8 cellular contexts compared by ENCODE assay signal in the genomic region with DNA sequence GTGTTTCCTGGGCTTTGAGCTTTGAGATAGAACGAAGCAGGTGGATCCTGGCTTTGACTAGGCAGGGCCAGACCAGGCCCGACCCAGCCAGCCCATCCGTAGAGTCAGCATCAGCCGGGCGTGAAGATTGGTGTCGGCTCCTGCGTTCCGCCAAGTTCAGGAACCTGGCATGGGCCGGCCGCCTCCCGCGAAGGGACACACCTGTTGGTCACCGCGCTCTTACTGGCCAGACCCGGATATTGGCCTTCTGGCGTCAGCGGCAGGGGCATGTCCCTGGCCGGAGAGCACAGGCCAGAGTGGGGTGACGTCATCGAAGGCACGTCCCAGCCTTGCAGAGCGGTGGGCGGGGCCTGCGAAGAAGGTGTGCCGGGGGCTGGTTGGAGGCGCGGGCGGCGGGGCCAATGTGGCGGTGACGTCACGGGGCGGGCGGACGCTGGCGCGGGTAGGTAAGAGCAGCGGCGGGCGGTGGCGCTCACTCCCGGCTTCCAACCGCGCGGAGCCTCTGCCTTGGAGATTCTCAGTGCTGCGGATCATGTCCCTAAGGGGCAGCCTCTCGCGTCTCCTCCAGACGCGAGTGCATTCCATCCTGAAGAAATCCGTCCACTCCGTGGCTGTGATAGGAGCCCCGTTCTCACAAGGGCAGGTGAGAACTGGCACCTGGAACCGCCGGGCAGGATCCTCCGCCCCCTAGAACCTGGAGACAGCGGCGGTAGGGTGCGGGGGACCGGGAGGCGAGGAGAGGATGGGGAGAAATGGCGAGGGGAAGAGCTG. TPM values are rescaled to one million over a fixed set of nuclear protein-coding genes. Genes with fewer than 3 reads are reported as not detected.
DNase-seq lines count a peak whose midpoint lies in the region; ATAC-seq, FAIRE-seq and TF ChIP-seq lines count a peak whose summit lies in the region.

ARG2 (plus strand) TSS at position 475 of the 771 bp plus-strand sequence; CDS start at position 533, 58 bp downstream.

- DNase-seq in AG09319 (ENCODE audit: extremely low read depth, low read depth) (peak; percentile 71), NCI-H345 treated with DMSO at 0.1 percent for 48 hours (lab: John Stamatoyannopoulos, UW; ENCODE audit: unreplicated experiment) (peak; percentile 93), cerebellum (ENCODE audit: low spot score) (peak; percentile 100), kidney (peak; percentile 100)
- peak; percentile 98 for DNase-seq in activated CD4-positive, CD25-positive, alpha-beta regulatory T cell treated with anti-CD3 and anti-CD28 coated beads, Interleukin-2, amount 50 U/mL, for 72 hours
- DNase-seq in stimulated activated CD4-positive, alpha-beta T cell treated with anti-CD3 and anti-CD28 coated beads, Interleukin-15, amount 100 ng/mL, for 24 hours: peak; percentile 99

- TF ChIP-seq CTCF in AG09319 (IDR thresholded peaks at IDR 0.05; ENCODE audit: low read depth, low read length) (no peak), kidney (IDR thresholded peaks at IDR 0.05; ENCODE audit: borderline replicate concordance, extremely low read depth, insufficient read depth) (peak; percentile 17)

- ATAC-seq in GM19025 (IDR thresholded peaks at IDR 0.05; ENCODE audit: low read depth, unreplicated experiment) (peak; percentile 94), HG03342 (IDR thresholded peaks at IDR 0.05; ENCODE audit: unreplicated experiment) (peak; percentile 88)

- peak within 1 kb of the TSS; percentile 79 to 85 for H3K27ac ChIP-seq in kidney (ENCODE audit: low read depth in 2 of 2, low read length in 2 of 2)

- FAIRE-seq in kidney (lab: Jason Lieb, UNC): peak; percentile 11

- H3K9me3 ChIP-seq in kidney (ENCODE audit: control insufficient read depth in 1 of 2, low read length in 2 of 2): no peaks in the 10 kb centered on the region

- peaks cover 0 to 5% of the 10 kb centered on the region in 2 donors for H3K4me1 ChIP-seq in kidney (ENCODE audit: control insufficient read depth in 1 of 2, insufficient read depth in 1 of 2, low read depth in 1 of 2, low read length in 2 of 2)

- no peaks in the 10 kb centered on the region for H3K36me3 ChIP-seq in kidney (ENCODE audit: control insufficient read depth in 1 of 2, insufficient read depth in 2 of 2, low read length in 2 of 2)

- H3K9ac ChIP-seq in kidney (ENCODE audit: low read length in 2 of 2): peak within 1 kb of the TSS; percentile 64 to 82

- H3K4me3 ChIP-seq in kidney (ENCODE audit: low read length in 2 of 2): peak within 1 kb of the TSS; percentile 76 to 78

- intact Hi-C loops in kidney (cut with DNase I): loop anchor here (10.0 kb wide), 1 partner anchor 45 kb away; no protein-coding TSS in a partner anchor

RNA-seq across cellular contexts. Expression of gene ARG2, which starts in this region (rescaled TPM):
- total RNA-seq in cerebellum (29.9 TPM), kidney (19.2 TPM)
- polyA plus RNA-seq in kidney (ENCODE audit: insufficient read depth, low read depth, low replicate concordance): 77.0 TPM

Comparison
In these comparisons a context has a peak if more than half of its experiments do, and no peak if none do; other contexts are left out.
1. Peak in every context shown above with its lines: DNase-seq, ATAC-seq, H3K4me3 ChIP-seq and H3K27ac ChIP-seq.